In genomic region chr1:66281808-66282207, GRCh38 we compare ENCODE assay signal across 13 cellular contexts.
DNase-seq lines count a peak whose midpoint lies in the region; ATAC-seq and TF ChIP-seq lines count a peak whose summit lies in the region.
"Had no signal": no experiment of that assay in that cellular context is flagged by ENCODE, and none has a peak within 500 bp of the region (broad histone marks: within the 10 kb centered on the region; RNA-seq: fewer than 3 reads in every experiment).

No MANE protein-coding gene starts in this region.

- no TSS peak for BruUV-seq in PC-3 (replicated peaks; lab: Mats Ljungman, UMichigan)

- H3K4me1 Mint-ChIP-seq in activated T-cell treated with anti-CD3 and anti-CD28 coated beads, Interleukin-2, amount 50 U/mL, for 72 hours (ENCODE audit: low read depth) = peaks cover 86% of the 10 kb centered on the region

- peaks cover 3 to 4% of the 10 kb centered on the region in 2 donors for H3K9me3 Mint-ChIP-seq in activated T-cell treated with anti-CD3 and anti-CD28 coated beads, Interleukin-2, amount 50 U/mL, for 72 hours

- H3K27ac ChIP-seq in PC-3 (ENCODE audit: low read length) (peak overlapping the region; percentile 60), foreskin keratinocyte (peak overlapping the region; percentile 97), temporal lobe (ENCODE audit: low read depth, low read length) (peak overlapping the region; percentile 36)
- H3K27ac ChIP-seq: RWPE1 had no signal

- POLR2A ChIA-PET in PC-3 (lab: Charles Lee; ENCODE audit: unreplicated experiment) = interaction anchor here (0.6 kb wide), 1 partner anchor 49 kb away, joined by 3 read pairs; no protein-coding TSS in a partner anchor

- peaks cover 0 to 3% of the 10 kb centered on the region in 2 donors for H3K36me3 Mint-ChIP-seq in activated T-cell treated with anti-CD3 and anti-CD28 coated beads, Interleukin-2, amount 50 U/mL, for 72 hours (ENCODE audit: insufficient read depth in 2 of 2)

- H3K4me3 Mint-ChIP-seq in activated T-cell treated with anti-CD3 and anti-CD28 coated beads, Interleukin-2, amount 50 U/mL, for 72 hours = peak overlapping the region; percentile 54 to 83

- H3K4me3 ChIP-seq in PC-3 (ENCODE audit: low read length) = no peak overlapping the region
- H3K4me3 ChIP-seq: HAP-1, pancreas had no signal

- H4K20me1 ChIP-seq in PC-3 (ENCODE audit: low read length) = no peaks in the 10 kb centered on the region

- TF ChIP-seq CTCF in PC-3 (conservative IDR thresholded peaks at IDR 0.05; ENCODE audit: low read depth, low read length) = no peak
- TF ChIP-seq CTCF in foreskin keratinocyte (conservative IDR thresholded peaks at IDR 0.05) = no peak

- no peak overlapping the region for H2AFZ ChIP-seq in PC-3 (ENCODE audit: low read length)

- H3K9me2 ChIP-seq in PC-3 (replicated peaks; ENCODE audit: low read length) = no peaks in the 10 kb centered on the region

- CTCF ChIA-PET in PC-3 (lab: Charles Lee) = no interaction called here

- H3K9ac ChIP-seq in PC-3 (ENCODE audit: low read length) = peak overlapping the region; percentile 22; the same call in 1 of the 2 replicates

- DNase-seq in activated T-cell treated with anti-CD3 and anti-CD28 coated beads, Interleukin-2, amount 50 U/mL, for 72 hours = no peak
- DNase-seq in activated T-cell treated with anti-CD3 and anti-CD28 coated beads, Interleukin-2, amount 50 U/mL, for 48 hours = no peak
- DNase-seq in PC-3 = no peak
- no peak for DNase-seq in foreskin keratinocyte
- no peak for DNase-seq in SHP77 (lab: John Stamatoyannopoulos, UW)
- DNase-seq: NCI-H1105 treated with DMSO at 0.1 percent for 48 hours, NCI-H524 treated with DMSO at 0.1 percent for 48 hours had no signal

- H3K27me3 ChIP-seq in PC-3 (ENCODE audit: low read length) (no peaks in the 10 kb centered on the region), foreskin keratinocyte (no peaks in the 10 kb centered on the region)
- H3K27me3 ChIP-seq: pancreas had no signal

- H3K4me1 ChIP-seq in PC-3 (ENCODE audit: insufficient read depth, low read length) = peaks cover 41% of the 10 kb centered on the region
- H3K4me1 ChIP-seq in foreskin keratinocyte = peaks cover 24% of the 10 kb centered on the region

- H3K27ac Mint-ChIP-seq in activated T-cell treated with anti-CD3 and anti-CD28 coated beads, Interleukin-2, amount 50 U/mL, for 72 hours = peak overlapping the region; percentile 98

- H3K79me2 ChIP-seq in PC-3 (ENCODE audit: low read length) = no peaks in the 10 kb centered on the region

- H3K27me3 Mint-ChIP-seq in activated T-cell treated with anti-CD3 and anti-CD28 coated beads, Interleukin-2, amount 50 U/mL, for 72 hours (ENCODE audit: low read depth) = no peaks in the 10 kb centered on the region

- no peak for ATAC-seq in activated T-cell treated with anti-CD3 and anti-CD28 coated beads, Interleukin-2, amount 50 U/mL, for 72 hours (replicated peaks in 1 of 2)
- ATAC-seq in PC-3 = no peak
- no peak for ATAC-seq in foreskin keratinocyte
- ATAC-seq in HG02623 (IDR thresholded peaks at IDR 0.05; ENCODE audit: unreplicated experiment) = no peak
- ATAC-seq in GM21576 (IDR thresholded peaks at IDR 0.05; ENCODE audit: unreplicated experiment) = no peak

- H3K9me3 ChIP-seq in PC-3 (ENCODE audit: low read length) = no peaks in the 10 kb centered on the region
- H3K9me3 ChIP-seq: HAP-1, pancreas had no signal

- H3K4me2 ChIP-seq in PC-3 (ENCODE audit: low read length) = no peak overlapping the region

- intact Hi-C loops in PC-3 (cut with micrococcal nuclease) = no loop called here

- H3K36me3 ChIP-seq in PC-3 (ENCODE audit: low read depth, low read length) = no peaks in the 10 kb centered on the region
- H3K36me3 ChIP-seq: HAP-1, pancreas had no signal

- H3F3A ChIP-seq in PC-3 (ENCODE audit: low read length, unreplicated experiment) = no peaks in the 10 kb centered on the region

Comparison
In these comparisons a context has a peak if more than half of its experiments do, and no peak if none do; other contexts are left out.
1. H3K27ac ChIP-seq: peak in every context shown above with its lines; median percentile 97 in foreskin keratinocyte; 60 in PC-3; 36 in temporal lobe.